ENCODE assay signal across 17 cellular contexts in genomic region chr3:192570315-192570714, GRCh38.
"Had no signal": no experiment of that assay in that cellular context is flagged by ENCODE, and none has a peak within 500 bp of the region (broad histone marks: within the 10 kb centered on the region; RNA-seq: fewer than 3 reads in every experiment).

No MANE protein-coding gene starts in this region.

- H3K27ac ChIP-seq: transverse colon had no signal

- H3K4me3 Mint-ChIP-seq: stimulated activated naive CD8-positive, alpha-beta T cell treated with anti-CD3 and anti-CD28 coated beads, Interleukin-15, Interleukin-2, amounts not matched to agents 100 ng/mL and 50 ng/mL, for 24 hours; T-helper 2 cell treated with Interferon-gamma antibody and Interleukin-4, amounts not matched to agents 5 μg/mL and 100 μg/mL, for 36 hours had no signal

- H3K9me3 ChIP-seq: transverse colon, uterus had no signal

- H3K36me3 ChIP-seq: transverse colon, uterus had no signal

- H3K4me3 ChIP-seq: lung had no signal

- FAIRE-seq: TTC549 had no signal

- H3K9me3 Mint-ChIP-seq: activated T-cell treated with anti-CD3 and anti-CD28 coated beads, Interleukin-2, amount 50 U/mL, for 72 hours; nephron; stimulated activated naive CD8-positive, alpha-beta T cell treated with anti-CD3 and anti-CD28 coated beads, Interleukin-15, Interleukin-2, amounts not matched to agents 100 ng/mL and 50 ng/mL, for 24 hours; T-helper 2 cell treated with Interferon-gamma antibody and Interleukin-4, amounts not matched to agents 5 μg/mL and 100 μg/mL, for 36 hours had no signal

- ATAC-seq: activated T-cell treated with anti-CD3 and anti-CD28 coated beads, Interleukin-2, amount 50 U/mL, for 72 hours; esophagus mucosa had no signal

- DNase-seq: activated CD4-positive, alpha-beta T cell treated with anti-CD3 and anti-CD28 coated beads, Interleukin-2, amount 50 U/mL, for 4 hours; activated effector memory CD4-positive, alpha-beta T cell treated with anti-CD3 and anti-CD28 coated beads, Interleukin-2, amount 50 U/mL, for 16 hours; activated naive CD4-positive, alpha-beta T cell treated with anti-CD3 and anti-CD28 coated beads, Interleukin-2, amount 50 U/mL, for 16 hours; activated T-cell treated with anti-CD3 and anti-CD28 coated beads, Interleukin-2, amount 50 U/mL, for 72 hours; aorta; cerebellar nuclear complex; effector CD4-positive, alpha-beta T cell; midbrain; posterior cingulate gyrus; transverse colon; uterus had no signal

- H3K4me1 ChIP-seq: transverse colon, uterus had no signal

- H3K27ac Mint-ChIP-seq: activated T-cell treated with anti-CD3 and anti-CD28 coated beads, Interleukin-2, amount 50 U/mL, for 72 hours; nephron; stimulated activated naive CD8-positive, alpha-beta T cell treated with anti-CD3 and anti-CD28 coated beads, Interleukin-15, Interleukin-2, amounts not matched to agents 100 ng/mL and 50 ng/mL, for 24 hours; T-helper 2 cell treated with Interferon-gamma antibody and Interleukin-4, amounts not matched to agents 5 μg/mL and 100 μg/mL, for 36 hours had no signal

- H3K27me3 ChIP-seq: transverse colon, uterus had no signal
